In genomic region chr12:65334534-65334933, GRCh38 we compare ENCODE assay signal across 23 cellular contexts. TPM values are rescaled to one million over a fixed set of nuclear protein-coding genes. Genes with fewer than 3 reads are reported as not detected.
A peak's percentile ranks its signal among the peaks of the same experiment; 100 is the strongest.
DNase-seq lines count a peak whose midpoint lies in the region; ATAC-seq and TF ChIP-seq lines count a peak whose summit lies in the region.
"Had no signal": no experiment of that assay in that cellular context is flagged by ENCODE, and none has a peak within 500 bp of the region (broad histone marks: within the 10 kb centered on the region; RNA-seq: fewer than 3 reads in every experiment).

No MANE protein-coding gene starts in this region.

- H3K36me3 ChIP-seq in SJSA1 (peaks cover 23% of the 10 kb centered on the region; the same call in 1 of the 2 replicates), osteoblast (ENCODE audit: insufficient read depth, low read length) (peaks cover 38% of the 10 kb centered on the region), endodermal cell (ENCODE audit: control insufficient read depth, insufficient read depth, low read length) (no peaks in the 10 kb centered on the region)

- TF ChIP-seq CTCF in AG04450 (IDR thresholded peaks at IDR 0.05; ENCODE audit: low read depth, low read length): no peak
- TF ChIP-seq CTCF in fibroblast of pulmonary artery (IDR thresholded peaks at IDR 0.05; ENCODE audit: low read length, missing control alignments): no peak
- no peak for TF ChIP-seq CTCF in osteoblast (IDR thresholded peaks at IDR 0.05; ENCODE audit: extremely low read depth, low read depth, low read length)
- TF ChIP-seq CTCF in endodermal cell (conservative IDR thresholded peaks at IDR 0.05): no peak

- H3K9me3 Mint-ChIP-seq in endodermal cell: no peaks in the 10 kb centered on the region
- H3K9me3 Mint-ChIP-seq: memory B cell had no signal

- no peaks in the 10 kb centered on the region for H3K79me2 ChIP-seq in osteoblast (ENCODE audit: insufficient read depth, low read length)

- DNase-seq in AG04450 (ENCODE audit: low read depth, low spot score) (no peak), SJSA1 (ENCODE audit: low read depth in 1 of 2, low spot score in 2 of 2) (no peak), fibroblast of pulmonary artery (ENCODE audit: low read depth) (peak; percentile 25), osteoblast (ENCODE audit: insufficient read length, low spot score, missing footprints) (peak; percentile 51), RPMI8226 (no peak), endodermal cell (no peak)
- DNase-seq: activated CD4-positive, alpha-beta T cell treated with anti-CD3 and anti-CD28 coated beads for 48 hours; activated naive CD4-positive, alpha-beta T cell treated with anti-CD3 and anti-CD28 coated beads, Interleukin-2, amount 50 U/mL, for 16 hours; activated T-cell treated with anti-CD3 and anti-CD28 coated beads for 4 hours; COR-L47; effector CD8-positive, alpha-beta T cell; GF-D8; immature natural killer cell; NCI-H1092 treated with DMSO at 0.1 percent for 48 hours; NCI-H2171 treated with DMSO at 0.1 percent for 48 hours; small intestine; T-helper 9 cell; upper lobe of left lung had no signal

- no peaks in the 10 kb centered on the region for H4K20me1 ChIP-seq in osteoblast (ENCODE audit: insufficient read depth, low read length)

- no peak overlapping the region for H3K4me3 Mint-ChIP-seq in endodermal cell
- H3K4me3 Mint-ChIP-seq: immature natural killer cell, memory B cell had no signal

- H3K4me1 ChIP-seq in SJSA1 (replicated peaks) (peaks cover 33% of the 10 kb centered on the region), osteoblast (ENCODE audit: insufficient read depth, low read length) (peaks cover 14% of the 10 kb centered on the region), endodermal cell (ENCODE audit: control insufficient read depth, insufficient read depth, low read length) (no peaks in the 10 kb centered on the region)

- H3K27me3 Mint-ChIP-seq in endodermal cell (ENCODE audit: insufficient read depth): peaks cover 6% of the 10 kb centered on the region

- H3K27me3 ChIP-seq in AG04450 (ENCODE audit: control insufficient read depth, insufficient read depth, low read length) (no peaks in the 10 kb centered on the region), SJSA1 (replicated peaks) (no peaks in the 10 kb centered on the region), osteoblast (ENCODE audit: insufficient read depth, low read length) (no peaks in the 10 kb centered on the region), endodermal cell (ENCODE audit: control insufficient read depth, insufficient read depth, low read length, poor library complexity, severe bottlenecking) (no peaks in the 10 kb centered on the region)
- H3K27me3 ChIP-seq: neutrophil, upper lobe of left lung had no signal

- ATAC-seq in HG03354 (IDR thresholded peaks at IDR 0.05; ENCODE audit: poor library complexity, severe bottlenecking, unreplicated experiment) (no peak), GM18870 (IDR thresholded peaks at IDR 0.05; ENCODE audit: unreplicated experiment) (no peak)

- CTCF ChIA-PET in AG04450 (lab: Charles Lee): no interaction called here

- H3K27ac Mint-ChIP-seq in endodermal cell: no peak overlapping the region
- H3K27ac Mint-ChIP-seq: immature natural killer cell, memory B cell had no signal

- H3K9me3 ChIP-seq in AG04450 (ENCODE audit: control insufficient read depth, insufficient read depth, low read length) (peaks cover 4% of the 10 kb centered on the region), SJSA1 (replicated peaks) (no peaks in the 10 kb centered on the region), osteoblast (ENCODE audit: low read depth, low read length) (no peaks in the 10 kb centered on the region), endodermal cell (ENCODE audit: control insufficient read depth, low read length) (no peaks in the 10 kb centered on the region)
- H3K9me3 ChIP-seq: neutrophil, upper lobe of left lung had no signal

- H3K4me3 ChIP-seq in AG04450 (ENCODE audit: low read depth, low read length) (no peak overlapping the region), SJSA1 (no peak overlapping the region), fibroblast of pulmonary artery (replicated peaks; ENCODE audit: low read depth, low read length) (no peak overlapping the region), osteoblast (ENCODE audit: insufficient read depth, low read length) (no peak overlapping the region), endodermal cell (ENCODE audit: low read length) (no peak overlapping the region)
- H3K4me3 ChIP-seq: upper lobe of left lung had no signal

- no peaks in the 10 kb centered on the region for H3K36me3 Mint-ChIP-seq in endodermal cell (ENCODE audit: low read depth)
- H3K36me3 Mint-ChIP-seq: memory B cell had no signal

- H3K4me1 Mint-ChIP-seq in endodermal cell: peaks cover 7% of the 10 kb centered on the region
- H3K4me1 Mint-ChIP-seq: immature natural killer cell, memory B cell had no signal

- no peak overlapping the region for H3K9ac ChIP-seq in endodermal cell (ENCODE audit: extremely low read depth, low read length, poor library complexity, severe bottlenecking)

- H3K27ac ChIP-seq in AG04450 (ENCODE audit: low read depth, low read length) (peak overlapping the region; percentile 34), SJSA1 (peak overlapping the region; percentile 64; the same call in 1 of the 2 replicates), osteoblast (ENCODE audit: low read depth, low read length) (peak overlapping the region; percentile 11), endodermal cell (ENCODE audit: low read depth, low read length) (no peak overlapping the region)
- H3K27ac ChIP-seq: neutrophil, RWPE1, upper lobe of left lung had no signal

- no peak overlapping the region for H2AFZ ChIP-seq in osteoblast (ENCODE audit: low read length)

- no peak overlapping the region for H3K4me2 ChIP-seq in osteoblast (ENCODE audit: insufficient read depth, low read length)

- POLR2A ChIA-PET in AG04450 (lab: Yijun Ruan, JAX): no interaction called here

RNA-seq across cellular contexts. Expression of gene MSRB3, which starts 56.1 kb away (rescaled TPM):
- polyA plus RNA-seq in AG04450 (2011; rRNA removed): 60.9 and 75.6 TPM in 2 replicates
- 76.5 and 78.1 TPM in 2 replicates for polyA minus RNA-seq in AG04450 (2011; rRNA and poly(A)+ RNA removed)
- 47.2 and 55.9 TPM in 2 replicates for total RNA-seq in SJSA1 (2014; rRNA removed; shearing (Covaris generic))
- 72.4 and 81.0 TPM in 2 replicates for total RNA-seq in osteoblast
- 1 to 10 TPM; 1.2 to 2.1 TPM for total RNA-seq in endodermal cell
- 8.0 TPM for polyA plus RNA-seq in endodermal cell (2013, experiment 1 of 2)
- 7.7 TPM for polyA plus RNA-seq in endodermal cell (2013, experiment 2 of 2)

Comparison
In these comparisons a context has a peak if more than half of its experiments do, and no peak if none do; other contexts are left out.
1. DNase-seq: peak in fibroblast of pulmonary artery (single experiment) and osteoblast (single experiment); none in AG04450 (single experiment), SJSA1 (0 of 2), RPMI8226 (single experiment) and endodermal cell (single experiment).
2. RNA of gene MSRB3, which starts 56.1 kb away (total RNA-seq): 72.4 to 81.0 TPM in osteoblast and 47.2 to 55.9 TPM in SJSA1; 1.2 to 2.1 TPM in endodermal cell; every median in the first group is over 10 times any median in the second.